In the genomic region with DNA sequence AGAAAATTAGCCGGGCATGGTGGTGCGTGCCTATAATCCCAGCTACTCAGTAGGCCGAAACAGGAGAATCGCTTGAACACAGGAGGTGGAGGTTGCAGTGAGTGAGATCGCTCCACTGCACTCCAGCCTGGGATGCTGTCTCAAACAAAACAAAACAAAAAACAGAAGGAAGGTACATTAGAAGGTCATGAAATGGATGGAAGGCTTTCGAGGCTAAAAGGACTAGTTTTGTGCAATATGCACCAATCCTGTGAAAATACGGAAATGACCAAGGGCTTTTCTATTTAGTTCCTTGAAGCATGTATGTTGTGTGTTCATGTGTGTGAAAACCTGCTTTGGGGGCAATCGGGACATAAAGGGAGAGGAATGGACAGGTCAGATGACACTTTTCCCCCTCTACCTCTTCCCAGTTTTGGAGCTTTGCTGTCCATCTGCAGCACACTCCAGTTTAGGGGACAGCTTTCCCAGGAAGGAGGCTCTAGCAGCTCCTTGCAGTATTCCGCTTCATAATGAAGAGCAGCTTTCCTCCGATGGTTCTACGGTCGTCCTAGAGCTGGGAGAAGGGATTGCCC, we compare ENCODE assay signal across 1 cellular context.
TF ChIP-seq lines count a peak whose summit lies in the region.

No MANE protein-coding gene starts in this region.

TF ChIP-seq in WTC11, 78 proteins besides CTCF, POLR2A, EP300 and RAD21 (continued from another document):
- no peak for TF ChIP-seq AFF4 (CRISPR knock-in tag; IDR thresholded peaks at IDR 0.05; ENCODE audit: borderline replicate concordance)
TF ChIP-seq in WTC11: peak in this region for 0.
